ENCODE assay signal across 8 cellular contexts in the genomic region with DNA sequence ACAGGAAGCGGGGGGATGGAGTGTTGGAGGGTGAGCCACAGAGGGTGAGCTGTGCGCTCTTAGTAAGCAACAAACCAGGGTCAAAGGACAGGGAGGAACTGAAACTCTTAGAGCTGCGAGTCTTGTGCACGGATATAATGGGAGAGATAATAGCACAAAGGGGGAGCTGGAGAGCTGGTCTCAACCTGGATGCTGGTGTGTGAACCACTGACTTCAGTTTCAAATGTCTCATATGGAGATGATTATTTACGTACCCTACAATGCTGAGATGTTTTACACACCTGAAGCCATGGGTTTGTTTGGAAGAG. TPM values are rescaled to one million over a fixed set of nuclear protein-coding genes. Genes with fewer than 3 reads are reported as not detected.
DNase-seq lines count a peak whose midpoint lies in the region; ATAC-seq, FAIRE-seq and TF ChIP-seq lines count a peak whose summit lies in the region.

No MANE protein-coding gene starts in this region.

- ATAC-seq in GM21723 (IDR thresholded peaks at IDR 0.05; ENCODE audit: unreplicated experiment), result peak; percentile 99

- no peak overlapping the region for H3K4me3 ChIP-seq in epithelial cell of proximal tubule (ENCODE audit: low read depth, low read length)

- peak; percentile 85 for FAIRE-seq in GM12892 (lab: Jason Lieb, UNC)

- peak; percentile 26 for TF ChIP-seq CTCF in epithelial cell of proximal tubule (conservative IDR thresholded peaks at IDR 0.05; ENCODE audit: low read depth, low read length)

- DNase-seq in GM12892 (ENCODE audit: insufficient read length), result peak; percentile 53
- peak; percentile 27 for DNase-seq in HuH-7.5 (ENCODE audit: low spot score)
- no peak for DNase-seq in epithelial cell of proximal tubule (ENCODE audit: low read depth)
- DNase-seq in anterior cingulate cortex (lab: John Stamatoyannopoulos, UW), result no peak
- DNase-seq in NCI-H446 (lab: John Stamatoyannopoulos, UW), result no peak
- no peak for DNase-seq in NCI-H748 treated with DMSO at 0.1 percent for 48 hours (lab: John Stamatoyannopoulos, UW)
- no peak for DNase-seq in activated T-cell treated with anti-CD3 and anti-CD28 coated beads for 4 hours

- no peak for TF ChIP-seq POLR2A in GM12892 (IDR thresholded peaks at IDR 0.05; ENCODE audit: low read depth, low read length)

RNA-seq across cellular contexts. Expression of a gene that starts 35.9 kb away (rescaled TPM):
- 29.4 TPM for polyA plus RNA-seq in GM12892 (2012; ENCODE audit: missing spikeins)
- 7.8 and 11.8 TPM in 2 replicates for total RNA-seq in epithelial cell of proximal tubule

RNA-seq across cellular contexts. Expression of a gene that starts 37.5 kb away (rescaled TPM):
- polyA plus RNA-seq in GM12892 (2012; ENCODE audit: missing spikeins), result 4.5 TPM
- total RNA-seq in epithelial cell of proximal tubule, result 4.9 and 5.1 TPM in 2 replicates

Comparison
In these comparisons a context has a peak if more than half of its experiments do, and no peak if none do; other contexts are left out.
1. DNase-seq: peak in GM12892 (single experiment) and HuH-7.5 (single experiment); none in epithelial cell of proximal tubule (single experiment), anterior cingulate cortex (0 of 58), NCI-H446 (0 of 2), NCI-H748 treated with DMSO at 0.1 percent for 48 hours (single experiment) and activated T-cell treated with anti-CD3 and anti-CD28 coated beads for 4 hours (single experiment).